ENCODE assay signal across 8 cellular contexts in the genomic region with DNA sequence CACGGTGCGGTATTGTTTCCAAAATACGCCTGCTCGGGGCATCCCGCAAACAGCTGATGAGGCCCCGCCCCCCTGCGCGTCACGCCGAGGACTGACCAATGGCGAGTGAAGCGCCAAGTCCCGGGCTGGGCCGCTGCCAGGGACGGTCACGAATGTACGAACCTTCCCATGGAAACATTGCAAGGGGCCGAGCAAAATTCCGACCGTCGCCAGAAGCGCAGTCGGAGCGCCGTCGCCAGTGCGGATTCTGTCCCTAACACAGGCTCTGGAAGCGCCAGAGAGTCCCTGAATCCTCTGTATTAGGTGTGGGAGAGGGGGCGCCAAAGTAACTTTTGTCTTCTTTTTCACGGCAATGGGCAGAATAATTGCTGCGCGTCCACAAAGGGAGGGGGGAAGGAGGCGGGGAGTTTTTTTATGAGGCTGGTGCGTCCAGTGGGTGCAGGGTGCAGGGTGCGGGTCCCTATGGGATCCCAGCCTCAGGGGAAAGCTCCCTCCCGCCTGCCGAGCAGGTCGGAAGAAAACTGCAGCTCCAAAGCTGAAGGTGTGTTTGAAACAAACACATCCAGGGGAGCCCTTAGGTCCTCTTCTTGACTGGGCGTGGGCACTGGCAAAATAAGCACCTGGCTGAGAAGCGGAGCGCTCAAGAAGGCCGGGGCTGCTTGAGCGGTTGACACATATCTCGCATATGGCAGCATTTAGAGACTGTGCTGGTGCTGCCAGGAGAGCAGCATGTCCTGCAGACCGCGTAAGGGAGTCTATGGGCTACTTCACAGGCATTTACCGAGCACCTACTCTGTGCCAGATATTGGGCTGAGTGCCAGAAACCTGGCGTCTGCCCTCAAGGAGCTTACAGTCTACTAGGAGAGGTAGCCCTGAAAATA. TPM values are rescaled to one million over a fixed set of nuclear protein-coding genes. Genes with fewer than 3 reads are reported as not detected.
DNase-seq lines count a peak whose midpoint lies in the region; ATAC-seq, FAIRE-seq and TF ChIP-seq lines count a peak whose summit lies in the region.

A gene with protein sequence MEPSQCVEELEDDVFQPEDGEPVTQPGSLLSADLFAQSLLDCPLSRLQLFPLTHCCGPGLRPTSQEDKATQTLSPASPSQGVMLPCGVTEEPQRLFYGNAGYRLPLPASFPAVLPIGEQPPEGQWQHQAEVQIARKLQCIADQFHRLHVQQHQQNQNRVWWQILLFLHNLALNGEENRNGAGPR (minus strand): TSS at position 25 of the 881 bp plus-strand sequence. CDS start 2,793 bp downstream, outside the sequence.

- H3K27ac ChIP-seq in pancreas (peak within 1 kb of the TSS; percentile 64 to 93 (median 86)), tibial nerve (peak within 1 kb of the TSS; percentile 62 to 96 (median 94))

- ATAC-seq in HG02623 (IDR thresholded peaks at IDR 0.05; ENCODE audit: unreplicated experiment) (peak; percentile 54), Right ventricle myocardium superior (ENCODE audit: poor library complexity) (peak; percentile 88), pancreas (peak; percentile 75 to 85 (median 81))

- TF ChIP-seq CTCF in GM10248 (IDR thresholded peaks at IDR 0.05; ENCODE audit: control extremely low read depth, extremely low read depth, low read depth, missing control alignments) (no peak), pancreas (IDR thresholded peaks at IDR 0.05) (peak in 2 of 4 donors; percentile 13 to 18), tibial nerve (IDR thresholded peaks at IDR 0.05) (peak; percentile 16 to 43 (median 28))

- intact Hi-C loops in Right ventricle myocardium superior (cut with DNase I) = loop anchor here (5.0 kb wide), 2 partner anchors 42 to 62 kb away; no protein-coding TSS in a partner anchor
- intact Hi-C loops in pancreas (cut with DNase I) = no loop called here

- H3K4me1 ChIP-seq in pancreas (peaks cover 18 to 30% (median 30%) of the 10 kb centered on the region in 3 donors), tibial nerve (peaks cover 0 to 50% (median 28%) of the 10 kb centered on the region in 4 donors)

- POLR2A ChIA-PET in GM10248 (lab: Yijun Ruan, JAX) = interaction anchor here (0.9 to 4.0 kb wide), 2 partner anchors 12 to 655 kb away, joined by 4 to 25 read pairs; partner anchors contain the start of gene GCHFR

- H3K27me3 Mint-ChIP-seq in activated naive CD8-positive, alpha-beta T cell = no peaks in the 10 kb centered on the region

- TF ChIP-seq EP300 in tibial nerve (IDR thresholded peaks at IDR 0.05) = peak; percentile 91 to 92

- H3K4me1 Mint-ChIP-seq in activated naive CD8-positive, alpha-beta T cell (ENCODE audit: low read depth) = peaks cover 48% of the 10 kb centered on the region

- no peaks in the 10 kb centered on the region for H3K36me3 Mint-ChIP-seq in activated naive CD8-positive, alpha-beta T cell

- DNase-seq in GM10248 (ENCODE audit: extremely low spot score) (peak; percentile 95), NCI-H1105 (lab: John Stamatoyannopoulos, UW) (peak; percentile 85), SKM-1 (lab: John Stamatoyannopoulos, UW; ENCODE audit: unreplicated experiment) (peak; percentile 96), Right ventricle myocardium superior (peak; percentile 100), pancreas (peak; percentile 99 to 100 (median 100)), tibial nerve (ENCODE audit: low spot score in 2 of 2) (peak; percentile 100)

- H3K4me3 ChIP-seq in pancreas (peak within 1 kb of the TSS; percentile 81 to 91 (median 86)), tibial nerve (peak within 1 kb of the TSS; percentile 61 to 91 (median 72))

- H3K9me3 ChIP-seq in pancreas = no peaks in the 10 kb centered on the region
- no peaks in the 10 kb centered on the region for H3K9me3 ChIP-seq in tibial nerve

- WGBS in pancreas, 2 donors = 2 to 3% methylated on average over 48 of the region's 48 CpGs
- WGBS in tibial nerve, 2 donors = 5 to 6% methylated on average over 26 to 47 of the region's 48 CpGs

- no peak for TF ChIP-seq POLR2A in tibial nerve (IDR thresholded peaks at IDR 0.05)

- peak within 1 kb of the TSS; percentile 50 for H3K27ac Mint-ChIP-seq in activated naive CD8-positive, alpha-beta T cell

- no peaks in the 10 kb centered on the region for H3K36me3 ChIP-seq in pancreas
- H3K36me3 ChIP-seq in tibial nerve = no peaks in the 10 kb centered on the region

- H3K9me3 Mint-ChIP-seq in activated naive CD8-positive, alpha-beta T cell (ENCODE audit: low read depth) = no peaks in the 10 kb centered on the region

- peak; percentile 23 for FAIRE-seq in pancreas (lab: Jason Lieb, UNC)

- CTCF ChIA-PET in GM10248 (lab: Yijun Ruan, JAX) = interaction anchor here (0.7 to 28.6 kb wide), 8 partner anchors 2 to 170 kb away, joined by 3 to 511 read pairs (median 4); partner anchors contain the start of gene SRP14 and of another gene

- H3K4me3 Mint-ChIP-seq in activated naive CD8-positive, alpha-beta T cell = peak within 1 kb of the TSS; percentile 91

- H3K27me3 ChIP-seq in pancreas (no peaks in the 10 kb centered on the region), tibial nerve (no peaks in the 10 kb centered on the region)

RNA-seq across cellular contexts. Expression of the gene that starts here (rescaled TPM):
- 3.4 TPM for total RNA-seq in Right ventricle myocardium superior
- 10 to 100 TPM in 3 of 6 donors, 1 to 10 TPM in 3; 4.1 to 25.9 (median 8.5) TPM for total RNA-seq in pancreas
- polyA plus RNA-seq in pancreas = 1 to 10 TPM; 4.3 to 4.8 TPM
- 1 to 10 TPM; 2.7 to 6.3 (median 4.2) TPM for total RNA-seq in tibial nerve

Comparison
In these comparisons a context has a peak if more than half of its experiments do, and no peak if none do; other contexts are left out.
1. Peak in every context shown above with its lines: DNase-seq, ATAC-seq, H3K4me3 ChIP-seq and H3K27ac ChIP-seq.